ENCODE assay signal across 11 cellular contexts in genomic region chr5:175246242-175246891, GRCh38.
DNase-seq lines count a peak whose midpoint lies in the region; ATAC-seq and TF ChIP-seq lines count a peak whose summit lies in the region.
"Had no signal": no experiment of that assay in that cellular context is flagged by ENCODE, and none has a peak within 500 bp of the region (broad histone marks: within the 10 kb centered on the region; RNA-seq: fewer than 3 reads in every experiment).

No MANE protein-coding gene starts in this region.

- POLR2A ChIA-PET in activated CD4-positive, alpha-beta T cell treated with anti-CD3 and anti-CD28 coated beads for 36 hours (lab: Charles Lee): interaction anchor here (0.5 kb wide), 1 partner anchor 21 kb away, joined by 3 read pairs; no protein-coding TSS in a partner anchor

- intact Hi-C loops in activated CD4-positive, alpha-beta T cell treated with anti-CD3 and anti-CD28 coated beads for 36 hours (cut with DNase I, micrococcal nuclease): no loop called here
- intact Hi-C loops in activated CD4-positive, alpha-beta T cell treated with anti-CD3 and anti-CD28 coated beads, Interleukin-2, amount 10 ng/mL, durations not matched to agents 24 days and 14 days (cut with micrococcal nuclease): no loop called here

- no peak overlapping the region for H3K4me3 Mint-ChIP-seq in activated CD4-positive, alpha-beta T cell treated with anti-CD3 and anti-CD28 coated beads for 36 hours
- H3K4me3 Mint-ChIP-seq in activated CD4-positive, alpha-beta T cell treated with anti-CD3 and anti-CD28 coated beads, Interleukin-2, amount 10 ng/mL, durations not matched to agents 24 days and 14 days: no peak overlapping the region
- H3K4me3 Mint-ChIP-seq in T-helper 2 cell treated with Interferon-gamma antibody and Interleukin-4, amounts not matched to agents 5 μg/mL and 100 μg/mL, for 36 hours: no peak overlapping the region
- H3K4me3 Mint-ChIP-seq: B cell had no signal

- DNase-seq in activated CD4-positive, alpha-beta T cell treated with anti-CD3 and anti-CD28 coated beads for 36 hours: peak; percentile 67
- DNase-seq in activated CD4-positive, alpha-beta T cell treated with anti-CD3 and anti-CD28 coated beads, Interleukin-2, amount 10 ng/mL, durations not matched to agents 24 days and 14 days: no peak
- DNase-seq in T-helper 2 cell treated with Interferon-gamma antibody and Interleukin-4, amounts not matched to agents 5 μg/mL and 100 μg/mL, for 36 hours (ENCODE audit: low spot score): peak; percentile 6
- DNase-seq in fibroblast of the aortic adventitia (ENCODE audit: low read depth) (peak; percentile 85), D341Med (ENCODE audit: low spot score) (no peak)
- DNase-seq in stimulated activated CD8-positive, alpha-beta memory T cell treated with anti-CD3 and anti-CD28 coated beads, Interleukin-2, amount 100 ng/mL, for 48 hours (ENCODE audit: low read depth in 2 of 2): peak; percentile 13 to 26
- DNase-seq: Right ventricle myocardium superior had no signal

- CTCF ChIA-PET in activated CD4-positive, alpha-beta T cell treated with anti-CD3 and anti-CD28 coated beads for 36 hours (lab: Charles Lee): no interaction called here

- peaks cover 20% of the 10 kb centered on the region for H3K27me3 Mint-ChIP-seq in activated CD4-positive, alpha-beta T cell treated with anti-CD3 and anti-CD28 coated beads for 36 hours
- peaks cover 9% of the 10 kb centered on the region for H3K27me3 Mint-ChIP-seq in activated CD4-positive, alpha-beta T cell treated with anti-CD3 and anti-CD28 coated beads, Interleukin-2, amount 10 ng/mL, durations not matched to agents 24 days and 14 days
- no peaks in the 10 kb centered on the region for H3K27me3 Mint-ChIP-seq in T-helper 2 cell treated with Interferon-gamma antibody and Interleukin-4, amounts not matched to agents 5 μg/mL and 100 μg/mL, for 36 hours (ENCODE audit: low read depth)
- H3K27me3 Mint-ChIP-seq: B cell had no signal

- H3K27ac Mint-ChIP-seq in activated CD4-positive, alpha-beta T cell treated with anti-CD3 and anti-CD28 coated beads for 36 hours: no peak overlapping the region
- no peak overlapping the region for H3K27ac Mint-ChIP-seq in activated CD4-positive, alpha-beta T cell treated with anti-CD3 and anti-CD28 coated beads, Interleukin-2, amount 10 ng/mL, durations not matched to agents 24 days and 14 days
- H3K27ac Mint-ChIP-seq in T-helper 2 cell treated with Interferon-gamma antibody and Interleukin-4, amounts not matched to agents 5 μg/mL and 100 μg/mL, for 36 hours: no peak overlapping the region
- H3K27ac Mint-ChIP-seq: B cell had no signal

- peak; percentile 93 for ATAC-seq in activated CD4-positive, alpha-beta T cell treated with anti-CD3 and anti-CD28 coated beads for 36 hours
- ATAC-seq in HG03139 (IDR thresholded peaks at IDR 0.05; ENCODE audit: unreplicated experiment) (no peak), GM19351 (IDR thresholded peaks at IDR 0.05; ENCODE audit: unreplicated experiment) (no peak)

- no peaks in the 10 kb centered on the region for H3K9me3 Mint-ChIP-seq in activated CD4-positive, alpha-beta T cell treated with anti-CD3 and anti-CD28 coated beads for 36 hours (ENCODE audit: low read depth)
- H3K9me3 Mint-ChIP-seq in activated CD4-positive, alpha-beta T cell treated with anti-CD3 and anti-CD28 coated beads, Interleukin-2, amount 10 ng/mL, durations not matched to agents 24 days and 14 days: no peaks in the 10 kb centered on the region
- H3K9me3 Mint-ChIP-seq in T-helper 2 cell treated with Interferon-gamma antibody and Interleukin-4, amounts not matched to agents 5 μg/mL and 100 μg/mL, for 36 hours: no peaks in the 10 kb centered on the region

- H3K4me3 ChIP-seq in fibroblast of the aortic adventitia (ENCODE audit: low read depth, low read length): no peak overlapping the region
- H3K4me3 ChIP-seq: cardiac muscle cell had no signal

- TF ChIP-seq CTCF in fibroblast of the aortic adventitia (IDR thresholded peaks at IDR 0.05; ENCODE audit: insufficient read depth, low read length): no peak

- peaks cover 14% of the 10 kb centered on the region for H3K4me1 Mint-ChIP-seq in activated CD4-positive, alpha-beta T cell treated with anti-CD3 and anti-CD28 coated beads for 36 hours
- peaks cover 5% of the 10 kb centered on the region for H3K4me1 Mint-ChIP-seq in activated CD4-positive, alpha-beta T cell treated with anti-CD3 and anti-CD28 coated beads, Interleukin-2, amount 10 ng/mL, durations not matched to agents 24 days and 14 days
- no peaks in the 10 kb centered on the region for H3K4me1 Mint-ChIP-seq in T-helper 2 cell treated with Interferon-gamma antibody and Interleukin-4, amounts not matched to agents 5 μg/mL and 100 μg/mL, for 36 hours (ENCODE audit: low read depth)
- H3K4me1 Mint-ChIP-seq: B cell had no signal

- no peaks in the 10 kb centered on the region for H3K36me3 Mint-ChIP-seq in activated CD4-positive, alpha-beta T cell treated with anti-CD3 and anti-CD28 coated beads for 36 hours (ENCODE audit: low read depth)
- H3K36me3 Mint-ChIP-seq in activated CD4-positive, alpha-beta T cell treated with anti-CD3 and anti-CD28 coated beads, Interleukin-2, amount 10 ng/mL, durations not matched to agents 24 days and 14 days (ENCODE audit: low read depth): no peaks in the 10 kb centered on the region
- no peaks in the 10 kb centered on the region for H3K36me3 Mint-ChIP-seq in T-helper 2 cell treated with Interferon-gamma antibody and Interleukin-4, amounts not matched to agents 5 μg/mL and 100 μg/mL, for 36 hours (ENCODE audit: low read depth)

Comparison
In these comparisons a context has a peak if more than half of its experiments do, and no peak if none do; other contexts are left out.
1. DNase-seq: peak in activated CD4-positive, alpha-beta T cell treated with anti-CD3 and anti-CD28 coated beads for 36 hours (single experiment), T-helper 2 cell treated with Interferon-gamma antibody and Interleukin-4, amounts not matched to agents 5 μg/mL and 100 μg/mL, for 36 hours (single experiment), fibroblast of the aortic adventitia (single experiment) and stimulated activated CD8-positive, alpha-beta memory T cell treated with anti-CD3 and anti-CD28 coated beads, Interleukin-2, amount 100 ng/mL, for 48 hours (2 of 2); none in activated CD4-positive, alpha-beta T cell treated with anti-CD3 and anti-CD28 coated beads, Interleukin-2, amount 10 ng/mL, durations not matched to agents 24 days and 14 days (single experiment) and D341Med (single experiment).